ENCODE assay signal across 22 cellular contexts in the genomic region with DNA sequence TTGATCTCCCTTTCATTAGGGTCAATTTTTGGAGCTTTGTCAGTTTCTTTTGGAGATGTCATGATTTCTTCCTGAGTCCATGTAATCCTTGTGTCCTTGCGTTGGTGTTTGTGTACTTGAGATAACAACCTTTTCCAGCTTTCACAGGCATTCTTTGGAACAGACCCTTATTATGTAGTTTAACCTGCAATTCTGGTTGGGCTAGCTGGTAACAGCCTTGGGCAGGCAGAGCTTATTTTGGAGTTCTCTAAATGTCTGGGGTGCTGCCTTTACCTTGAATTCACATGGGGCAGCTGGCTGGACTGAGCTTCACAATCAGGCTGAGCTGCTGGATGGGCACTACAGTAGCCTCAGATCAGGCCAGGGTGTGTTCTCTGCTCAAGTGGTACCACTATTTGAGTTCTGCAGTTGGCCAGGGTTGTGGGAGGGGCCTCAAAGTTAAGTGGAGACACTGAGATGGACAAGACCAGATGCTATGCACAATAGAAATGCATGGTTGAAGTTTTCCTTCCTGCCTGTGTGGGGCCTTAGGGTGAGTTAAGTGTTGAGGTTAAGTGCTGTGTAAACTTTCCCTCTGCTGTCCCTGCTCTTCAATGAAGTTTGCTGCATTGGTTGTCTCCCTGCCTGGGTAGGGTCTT.
"Had no signal": no experiment of that assay in that cellular context is flagged by ENCODE, and none has a peak within 500 bp of the region (broad histone marks: within the 10 kb centered on the region; RNA-seq: fewer than 3 reads in every experiment).

No MANE protein-coding gene starts in this region.

- ATAC-seq: left lobe of liver; right lobe of liver; stimulated activated effector memory CD8-positive, alpha-beta T cell treated with anti-CD3 and anti-CD28 coated beads, Interleukin-12 subunit alpha, Interleukin-12 subunit beta, amount 100 ng/mL, for 72 hours; T-cell had no signal

- H3K4me1 Mint-ChIP-seq: stimulated activated effector memory CD8-positive, alpha-beta T cell treated with anti-CD3 and anti-CD28 coated beads, Interleukin-12 subunit alpha, Interleukin-12 subunit beta, amount 100 ng/mL, for 72 hours; T-cell had no signal

- H3K27ac ChIP-seq: adrenal gland, breast epithelium, coronary artery, ovary, right lobe of liver, thoracic aorta had no signal

- H3K4me3 Mint-ChIP-seq: neural crest cell; stimulated activated effector memory CD8-positive, alpha-beta T cell treated with anti-CD3 and anti-CD28 coated beads, Interleukin-12 subunit alpha, Interleukin-12 subunit beta, amount 100 ng/mL, for 72 hours; T-cell had no signal

- DNase-seq: activated CD4-positive, alpha-beta T cell treated with anti-CD3 and anti-CD28 coated beads for 48 hours; activated CD4-positive, CD25-positive, alpha-beta regulatory T cell; activated CD8-positive, alpha-beta memory T cell treated with anti-CD3 and anti-CD28 coated beads, Interleukin-2, amount 50 U/mL, for 4 hours; activated effector memory CD4-positive, alpha-beta T cell treated with anti-CD3 and anti-CD28 coated beads, Interleukin-2, amount 50 U/mL, for 16 hours; activated naive CD4-positive, alpha-beta T cell treated with anti-CD3 and anti-CD28 coated beads, Interleukin-2, amount 50 U/mL, for 16 hours; activated T-cell treated with anti-CD3 and anti-CD28 coated beads, Interleukin-2, amount 50 U/mL, for 48 hours; adrenal gland; head of caudate nucleus; kidney; midbrain; ovary; right lobe of liver; stimulated activated CD4-positive, alpha-beta T cell treated with anti-CD3 and anti-CD28 coated beads, Interleukin-4, amount 100 ng/mL, for 24 hours; T-cell had no signal

- H3K36me3 Mint-ChIP-seq: stimulated activated effector memory CD8-positive, alpha-beta T cell treated with anti-CD3 and anti-CD28 coated beads, Interleukin-12 subunit alpha, Interleukin-12 subunit beta, amount 100 ng/mL, for 72 hours; T-cell had no signal

- H3K27ac Mint-ChIP-seq: stimulated activated effector memory CD8-positive, alpha-beta T cell treated with anti-CD3 and anti-CD28 coated beads, Interleukin-12 subunit alpha, Interleukin-12 subunit beta, amount 100 ng/mL, for 72 hours had no signal

- FAIRE-seq: astrocyte, frontal cortex, kidney had no signal
